ENCODE assay signal across 1 cellular context in genomic region chr2:8103085-8103708, GRCh38.
TF ChIP-seq lines count a peak whose summit lies in the region.

No MANE protein-coding gene starts in this region.

TF ChIP-seq in HepG2, 621 proteins besides CTCF, POLR2A, EP300 and RAD21 (continued from another document and continues in another):
- TF ChIP-seq HMGXB4 (CRISPR knock-in tag; IDR thresholded peaks at IDR 0.05; ENCODE audit: borderline replicate concordance in 1 of 2, low read depth in 1 of 2) (peak in 1 of 2 experiments; percentile 21; a peak in 1 of 4 replicates), ZNF317 (CRISPR knock-in tag; IDR thresholded peaks at IDR 0.05) (peak; percentile 94), ZEB1 (IDR thresholded peaks at IDR 0.05; ENCODE audit: insufficient replicate concordance, low read depth) (peak; percentile 55), ZSCAN9 (CRISPR knock-in tag; IDR thresholded peaks at IDR 0.05; ENCODE audit: borderline replicate concordance) (peak; percentile 92; the same call in 1 of the 2 replicates), CERS6 (CRISPR knock-in tag; IDR thresholded peaks at IDR 0.05) (no peak), ASH2L (IDR thresholded peaks at IDR 0.05; ENCODE audit: insufficient read length, low read depth, low read length) (peak; percentile 89), ZNF547 (CRISPR knock-in tag; IDR thresholded peaks at IDR 0.05) (no peak), ZBTB38 (CRISPR knock-in tag; IDR thresholded peaks at IDR 0.05) (no peak), TEF (CRISPR knock-in tag; IDR thresholded peaks at IDR 0.05) (peak; percentile 93), SMARCC2 (IDR thresholded peaks at IDR 0.05) (peak; percentile 93), KDM5A (IDR thresholded peaks at IDR 0.05; ENCODE audit: borderline replicate concordance, low read length) (no peak; the same call in 1 of the 2 replicates), HMG20B (CRISPR knock-in tag; conservative IDR thresholded peaks at IDR 0.05) (peak; percentile 95), FOXK1 (CRISPR knock-in tag; IDR thresholded peaks at IDR 0.05; ENCODE audit: borderline replicate concordance, low read depth) (peak; percentile 90; the same call in 1 of the 2 replicates), HCFC1 (IDR thresholded peaks at IDR 0.05; ENCODE audit: low read depth, low read length) (no peak), LCORL (IDR thresholded peaks at IDR 0.05) (peak; percentile 73; the same call in 1 of the 2 replicates), LCORL (CRISPR knock-in tag; IDR thresholded peaks at IDR 0.05) (peak; percentile 75; the same call in 1 of the 2 replicates), KDM2A (CRISPR knock-in tag; IDR thresholded peaks at IDR 0.05; ENCODE audit: borderline replicate concordance, low read depth) (no peak), IRF9 (CRISPR knock-in tag; IDR thresholded peaks at IDR 0.05; ENCODE audit: borderline replicate concordance) (no peak), TP53 (CRISPR knock-in tag; conservative IDR thresholded peaks at IDR 0.05) (peak; percentile 71; the same call in 1 of the 2 replicates), NCOA1 (CRISPR knock-in tag; IDR thresholded peaks at IDR 0.05) (no peak; the same call in 1 of the 2 replicates), NR2F2 (IDR thresholded peaks at IDR 0.05; ENCODE audit: borderline replicate concordance, low read depth) (peak; percentile 94), MIER2 (CRISPR knock-in tag; IDR thresholded peaks at IDR 0.05) (peak; percentile 83), ZNF747 (CRISPR knock-in tag; IDR thresholded peaks at IDR 0.05; ENCODE audit: borderline replicate concordance) (peak; percentile 81; the same call in 1 of the 2 replicates), TCF7L2 (IDR thresholded peaks at IDR 0.05; ENCODE audit: low read depth, low read length) (peak; percentile 67; the same call in 1 of the 2 replicates), TIGD3 (CRISPR knock-in tag; IDR thresholded peaks at IDR 0.05; ENCODE audit: borderline replicate concordance) (no peak), GMEB1 (CRISPR knock-in tag; IDR thresholded peaks at IDR 0.05; ENCODE audit: borderline replicate concordance) (peak; percentile 71; the same call in 1 of the 2 replicates), MIXL1 (CRISPR knock-in tag; IDR thresholded peaks at IDR 0.05) (peak; percentile 100), NFRKB (IDR thresholded peaks at IDR 0.05) (no peak), ZNF367 (CRISPR knock-in tag; IDR thresholded peaks at IDR 0.05; ENCODE audit: borderline replicate concordance) (no peak), AGO2 (optimal IDR thresholded peaks at IDR 0.05; ENCODE audit: low read depth, low read length) (no peak), ZNF710 (CRISPR knock-in tag; IDR thresholded peaks at IDR 0.05; ENCODE audit: borderline replicate concordance) (peak; percentile 38; the same call in 1 of the 2 replicates), MEIS1 (CRISPR knock-in tag; IDR thresholded peaks at IDR 0.05; ENCODE audit: borderline replicate concordance) (no peak), PHF5A (CRISPR knock-in tag; IDR thresholded peaks at IDR 0.05; ENCODE audit: low read depth, unreplicated experiment) (peak; percentile 83), SP140L (CRISPR knock-in tag; IDR thresholded peaks at IDR 0.05; ENCODE audit: borderline replicate concordance) (peak; percentile 83; the same call in 1 of the 2 replicates), ZNF766 (CRISPR knock-in tag; IDR thresholded peaks at IDR 0.05; ENCODE audit: borderline replicate concordance) (no peak), CHD4 (IDR thresholded peaks at IDR 0.05; ENCODE audit: borderline replicate concordance, low read length) (no peak; the same call in 1 of the 2 replicates), POGZ (CRISPR knock-in tag; IDR thresholded peaks at IDR 0.05) (peak; percentile 93), THAP9 (CRISPR knock-in tag; IDR thresholded peaks at IDR 0.05; ENCODE audit: borderline replicate concordance) (no peak), ETS1 (CRISPR knock-in tag; IDR thresholded peaks at IDR 0.05) (no peak), FOXJ3 (CRISPR knock-in tag; IDR thresholded peaks at IDR 0.05; ENCODE audit: borderline replicate concordance) (peak; percentile 97), ZFP37 (CRISPR knock-in tag; IDR thresholded peaks at IDR 0.05; ENCODE audit: borderline replicate concordance) (0 out of 2 replicates have a peak, but pooled peaks have one; percentile 32), ZC3H4 (CRISPR knock-in tag; IDR thresholded peaks at IDR 0.05; ENCODE audit: borderline replicate concordance) (no peak), ZNF503 (CRISPR knock-in tag; IDR thresholded peaks at IDR 0.05) (peak; percentile 97), E2F1 (CRISPR knock-in tag; IDR thresholded peaks at IDR 0.05) (peak; percentile 62; the same call in 1 of the 2 replicates), SMYD3 (CRISPR knock-in tag; IDR thresholded peaks at IDR 0.05) (peak; percentile 68; the same call in 1 of the 2 replicates), ZNF33A (CRISPR knock-in tag; IDR thresholded peaks at IDR 0.05; ENCODE audit: borderline replicate concordance) (peak; percentile 25; the same call in 1 of the 2 replicates), CEBPG (CRISPR knock-in tag; IDR thresholded peaks at IDR 0.05) (peak; percentile 97), ZKSCAN8 (CRISPR knock-in tag; IDR thresholded peaks at IDR 0.05; ENCODE audit: borderline replicate concordance) (peak; percentile 92), ZNF331 (CRISPR knock-in tag; IDR thresholded peaks at IDR 0.05) (peak; percentile 95)
